In genomic region chr9:37290881-37291485, GRCh38 we compare ENCODE assay signal across 8 cellular contexts.
DNase-seq lines count a peak whose midpoint lies in the region; ATAC-seq and TF ChIP-seq lines count a peak whose summit lies in the region.

No MANE protein-coding gene starts in this region.

- ATAC-seq in HG02610 (IDR thresholded peaks at IDR 0.05; ENCODE audit: unreplicated experiment) (peak; percentile 25), HG03457 (IDR thresholded peaks at IDR 0.05; ENCODE audit: unreplicated experiment) (no peak)

- no peak for TF ChIP-seq POLR2A in esophagus squamous epithelium (IDR thresholded peaks at IDR 0.05)

- peak overlapping the region; percentile 13; the same call in 1 of the 2 replicates for H3K4me3 ChIP-seq in WI38 (ENCODE audit: low read depth, low read length)
- H3K4me3 ChIP-seq in hepatocyte = no peak overlapping the region
- H3K4me3 ChIP-seq in esophagus squamous epithelium = no peak overlapping the region

- no peak overlapping the region for H2AFZ ChIP-seq in hepatocyte

- 85% methylated on average over 2 of the region's 2 CpGs for WGBS in hepatocyte (ENCODE audit: low lambda C conversion rate, missing lambda C conversion rate)
- 49 to 50% methylated on average over 2 of the region's 2 CpGs for WGBS in esophagus squamous epithelium, 2 donors

- DNase-seq in AML-193 (lab: John Stamatoyannopoulos, UW) (peak; percentile 60 to 66), hepatocyte (ENCODE audit: low spot score) (peak; percentile 7), HUDEP-2 (lab: John Stamatoyannopoulos, UW; ENCODE audit: unreplicated experiment in 76 of 76) (no peak), esophagus squamous epithelium (lab: John Stamatoyannopoulos, UW) (no peak), NCI-H774 (lab: John Stamatoyannopoulos, UW) (no peak)

- H3K4me1 ChIP-seq in hepatocyte (ENCODE audit: insufficient read depth) (peaks cover 18% of the 10 kb centered on the region), esophagus squamous epithelium (peaks cover 0 to 16% (median 0%) of the 10 kb centered on the region in 3 donors)

- peaks cover 5% of the 10 kb centered on the region for H4K20me1 ChIP-seq in hepatocyte (ENCODE audit: insufficient read depth, poor library complexity, severe bottlenecking)

- no peak overlapping the region for H3K4me2 ChIP-seq in hepatocyte

- no peaks in the 10 kb centered on the region for H3K9me2 ChIP-seq in hepatocyte (replicated peaks; ENCODE audit: insufficient read depth)

- H3K27ac ChIP-seq in hepatocyte (no peak overlapping the region), esophagus squamous epithelium (no peak overlapping the region)

- peaks cover 4% of the 10 kb centered on the region for H3K79me2 ChIP-seq in hepatocyte

- TF ChIP-seq CTCF in WI38 (IDR thresholded peaks at IDR 0.05; ENCODE audit: low read depth, low read length) = no peak
- TF ChIP-seq CTCF in hepatocyte (IDR thresholded peaks at IDR 0.05; ENCODE audit: poor library complexity) = no peak
- no peak for TF ChIP-seq CTCF in esophagus squamous epithelium (IDR thresholded peaks at IDR 0.05)

- intact Hi-C loops in esophagus squamous epithelium (cut with DNase I) = no loop called here

- no peaks in the 10 kb centered on the region for H3K36me3 ChIP-seq in hepatocyte (replicated peaks; ENCODE audit: insufficient read depth, low read depth)
- H3K36me3 ChIP-seq in esophagus squamous epithelium = no peaks in the 10 kb centered on the region

- H3K9me3 ChIP-seq in hepatocyte (ENCODE audit: low read depth) (no peaks in the 10 kb centered on the region), esophagus squamous epithelium (no peaks in the 10 kb centered on the region)

- H3K27me3 ChIP-seq in hepatocyte (no peaks in the 10 kb centered on the region), esophagus squamous epithelium (no peaks in the 10 kb centered on the region)

Comparison
In these comparisons a context has a peak if more than half of its experiments do, and no peak if none do; other contexts are left out.
1. DNase-seq: peak in AML-193 (2 of 2) and hepatocyte (single experiment); none in HUDEP-2 (0 of 76), esophagus squamous epithelium (single experiment) and NCI-H774 (single experiment).